19 cellular contexts compared by ENCODE assay signal in genomic region chr12:77160931-77161330, GRCh38.
A peak's percentile ranks its signal among the peaks of the same experiment; 100 is the strongest.
DNase-seq lines count a peak whose midpoint lies in the region; ATAC-seq and TF ChIP-seq lines count a peak whose summit lies in the region.
"Had no signal": no experiment of that assay in that cellular context is flagged by ENCODE, and none has a peak within 500 bp of the region (broad histone marks: within the 10 kb centered on the region; RNA-seq: fewer than 3 reads in every experiment).

No MANE protein-coding gene starts in this region.

- H3K9ac ChIP-seq in GM23248 (no peak overlapping the region), smooth muscle cell (ENCODE audit: low read depth) (no peak overlapping the region)

- H3K27me3 ChIP-seq in GM23248 (replicated peaks; ENCODE audit: insufficient read depth) = no peaks in the 10 kb centered on the region
- no peaks in the 10 kb centered on the region for H3K27me3 ChIP-seq in smooth muscle cell (ENCODE audit: low read depth)
- H3K27me3 ChIP-seq: BE2C had no signal

- H3K4me1 ChIP-seq in GM23248 (ENCODE audit: insufficient read depth) = no peaks in the 10 kb centered on the region; the same call in 1 of the 2 replicates
- H3K4me1 ChIP-seq in smooth muscle cell (ENCODE audit: low read depth) = peaks cover 40% of the 10 kb centered on the region
- H3K4me1 ChIP-seq: BE2C had no signal

- H3K9me3 ChIP-seq in GM23248 (ENCODE audit: low read depth) (no peaks in the 10 kb centered on the region), smooth muscle cell (replicated peaks; ENCODE audit: low read depth) (no peaks in the 10 kb centered on the region)
- H3K9me3 ChIP-seq: BE2C had no signal

- H3K27ac ChIP-seq in GM23248 (no peak overlapping the region), smooth muscle cell (ENCODE audit: low read depth) (no peak overlapping the region)

- H3K79me2 ChIP-seq in GM23248 (ENCODE audit: insufficient read depth) (no peaks in the 10 kb centered on the region), smooth muscle cell (ENCODE audit: low read depth) (no peaks in the 10 kb centered on the region)

- no peak overlapping the region for H3K4me3 ChIP-seq in GM23248
- H3K4me3 ChIP-seq in astrocyte of the spinal cord (ENCODE audit: low read depth, low read length) = no peak overlapping the region
- no peak overlapping the region for H3K4me3 ChIP-seq in smooth muscle cell

- no peaks in the 10 kb centered on the region for H3K9me2 ChIP-seq in GM23248 (ENCODE audit: insufficient read depth)

- TF ChIP-seq CTCF in astrocyte of the spinal cord (IDR thresholded peaks at IDR 0.05; ENCODE audit: low read depth, low read length) (no peak), smooth muscle cell (IDR thresholded peaks at IDR 0.05; ENCODE audit: borderline replicate concordance, insufficient read depth, poor library complexity, severe bottlenecking) (no peak)

- DNase-seq in AG08395 (ENCODE audit: low spot score) = peak; percentile 12
- peak; percentile 3 for DNase-seq in GM23248
- peak; percentile 7 for DNase-seq in astrocyte of the spinal cord (ENCODE audit: low read depth, low spot score)
- no peak for DNase-seq in smooth muscle cell (lab: John Stamatoyannopoulos, UW; ENCODE audit: unreplicated experiment)
- no peak for DNase-seq in Kasumi-1 (lab: John Stamatoyannopoulos, UW)
- DNase-seq: 8988T; BE2C; C1 segment of cervical spinal cord; CD4-positive, CD25-positive, alpha-beta regulatory T cell; CD8-positive, alpha-beta memory T cell; COR-L47; GDM1; GOT3; H7; HFFc6 had no signal

- H2AFZ ChIP-seq in GM23248 (no peak overlapping the region), smooth muscle cell (ENCODE audit: low read depth) (no peak overlapping the region)

- no peaks in the 10 kb centered on the region for H3K36me3 ChIP-seq in GM23248 (ENCODE audit: low read depth)
- H3K36me3 ChIP-seq in smooth muscle cell (ENCODE audit: low read depth) = no peaks in the 10 kb centered on the region
- H3K36me3 ChIP-seq: BE2C had no signal

- H3K4me2 ChIP-seq in GM23248 (ENCODE audit: unreplicated experiment) (no peak overlapping the region), smooth muscle cell (peak overlapping the region; percentile 17)

- H3F3A ChIP-seq in GM23248 (ENCODE audit: insufficient read depth) (peaks cover 3% of the 10 kb centered on the region), smooth muscle cell (ENCODE audit: low read depth) (no peaks in the 10 kb centered on the region)

- in situ Hi-C loops in GM23248 (cut with MboI) (no loop called here), astrocyte of the spinal cord (cut with HindIII; ENCODE audit: low sequenced_read_pairs) (no loop called here)

- H4K20me1 ChIP-seq in GM23248 (ENCODE audit: insufficient read depth) (no peaks in the 10 kb centered on the region), smooth muscle cell (ENCODE audit: low read depth) (no peaks in the 10 kb centered on the region)

- ATAC-seq in HG02571 (IDR thresholded peaks at IDR 0.05; ENCODE audit: unreplicated experiment) (no peak), HG02840 (IDR thresholded peaks at IDR 0.05; ENCODE audit: low FRiP score, unreplicated experiment) (no peak)
- ATAC-seq: HCT116, HepG2 had no signal

Comparison
In these comparisons a context has a peak if more than half of its experiments do, and no peak if none do; other contexts are left out.
1. DNase-seq: peak in AG08395 (single experiment), GM23248 (single experiment) and astrocyte of the spinal cord (single experiment); none in smooth muscle cell (single experiment) and Kasumi-1 (0 of 2).